10 cellular contexts compared by ENCODE assay signal in genomic region chr4:81562093-81562492, GRCh38.
A peak's percentile ranks its signal among the peaks of the same experiment; 100 is the strongest.
DNase-seq lines count a peak whose midpoint lies in the region; ATAC-seq, FAIRE-seq and TF ChIP-seq lines count a peak whose summit lies in the region.
"Had no signal": no experiment of that assay in that cellular context is flagged by ENCODE, and none has a peak within 500 bp of the region (broad histone marks: within the 10 kb centered on the region; RNA-seq: fewer than 3 reads in every experiment).

No MANE protein-coding gene starts in this region.

- no peaks in the 10 kb centered on the region for H3K9me2 ChIP-seq in PC-9 (ENCODE audit: insufficient read depth)

- WGBS in small intestine, 3 donors = 49 to 66% (median 58%) methylated on average over 1 of the region's 1 CpG

- BruUV-seq in PC-9 (replicated peaks; lab: Mats Ljungman, UMichigan) = no TSS peak

- peak; percentile 73 for DNase-seq in medulla oblongata (ENCODE audit: extremely low spot score)
- DNase-seq in RWPE1 (ENCODE audit: low spot score) = no peak
- no peak for DNase-seq in mesenteric fat pad (ENCODE audit: low spot score)
- DNase-seq in PC-9 = no peak
- no peak for DNase-seq in small intestine
- DNase-seq: transverse colon had no signal

- intact Hi-C loops in PC-9 (cut with micrococcal nuclease; ENCODE audit: unreplicated experiment) = no loop called here

- POLR2A ChIA-PET in RWPE1 (lab: Yijun Ruan, JAX; ENCODE audit: low non-redundant PET) (no interaction called here), PC-9 (lab: Charles Lee; ENCODE audit: unreplicated experiment) (no interaction called here)

- no peaks in the 10 kb centered on the region for H3K27me3 ChIP-seq in PC-9 (ENCODE audit: insufficient read depth, low read depth)
- no peaks in the 10 kb centered on the region for H3K27me3 ChIP-seq in small intestine (ENCODE audit: control insufficient read depth in 2 of 2, insufficient read depth in 2 of 2, low read length in 2 of 2)
- H3K27me3 ChIP-seq: transverse colon had no signal

- no peaks in the 10 kb centered on the region for H3K79me2 ChIP-seq in PC-9 (ENCODE audit: low read depth)

- H3K4me1 ChIP-seq in PC-9 (replicated peaks; ENCODE audit: insufficient read depth) (no peaks in the 10 kb centered on the region), small intestine (ENCODE audit: control insufficient read depth in 2 of 2, insufficient read depth in 1 of 2, low read depth in 1 of 2, low read length in 1 of 2) (peaks cover 0 to 7% of the 10 kb centered on the region in 2 donors)

- H3K4me3 ChIP-seq in PC-9 = no peak overlapping the region
- H3K4me3 ChIP-seq in small intestine (ENCODE audit: low read depth in 1 of 2, low read length in 2 of 2) = no peak overlapping the region
- H3K4me3 ChIP-seq: transverse colon had no signal

- no peak for FAIRE-seq in small intestine (lab: Jason Lieb, UNC)

- CTCF ChIA-PET in RWPE1 (lab: Yijun Ruan, JAX) = interaction anchor here (0.6 kb wide), 1 partner anchor 412 kb away, joined by 3 read pairs; no protein-coding TSS in a partner anchor
- CTCF ChIA-PET in PC-9 (lab: Charles Lee) = no interaction called here

- H3K27ac ChIP-seq in RWPE1 (no peak overlapping the region), PC-9 (no peak overlapping the region), small intestine (ENCODE audit: low read depth in 1 of 2, low read length in 1 of 2) (peak overlapping the region in 1 of 2 donors; percentile 45)
- H3K27ac ChIP-seq: transverse colon had no signal

- H3K4me2 ChIP-seq in PC-9 = no peak overlapping the region

- no peak overlapping the region for H2AFZ ChIP-seq in PC-9

- no peaks in the 10 kb centered on the region for H3F3A ChIP-seq in PC-9 (ENCODE audit: insufficient read depth, low read depth)

- H3K9me3 ChIP-seq in PC-9 (ENCODE audit: insufficient read depth, low read depth) = no peaks in the 10 kb centered on the region
- H3K9me3 ChIP-seq in small intestine (ENCODE audit: control insufficient read depth, low read depth) = no peaks in the 10 kb centered on the region
- H3K9me3 ChIP-seq: transverse colon had no signal

- H4K20me1 ChIP-seq in PC-9 (ENCODE audit: insufficient read depth) = no peaks in the 10 kb centered on the region

- ATAC-seq in GM18861 (IDR thresholded peaks at IDR 0.05; ENCODE audit: unreplicated experiment) (peak; percentile 82), GM21786 (IDR thresholded peaks at IDR 0.05; ENCODE audit: unreplicated experiment) (peak; percentile 94), HG03575 (IDR thresholded peaks at IDR 0.05; ENCODE audit: extremely low read depth, insufficient number of reproducible peaks, low FRiP score, unreplicated experiment) (peak; percentile 92)
- ATAC-seq: sciatic nerve had no signal

- TF ChIP-seq CTCF in RWPE1 (conservative IDR thresholded peaks at IDR 0.05; ENCODE audit: low read depth) (no peak), PC-9 (conservative IDR thresholded peaks at IDR 0.05) (no peak)

- H3K36me3 ChIP-seq in PC-9 (ENCODE audit: low read depth) = no peaks in the 10 kb centered on the region
- no peaks in the 10 kb centered on the region for H3K36me3 ChIP-seq in small intestine (ENCODE audit: control insufficient read depth in 2 of 2, insufficient read depth in 2 of 2, low read length in 2 of 2)
- H3K36me3 ChIP-seq: transverse colon had no signal
